In the genomic region with DNA sequence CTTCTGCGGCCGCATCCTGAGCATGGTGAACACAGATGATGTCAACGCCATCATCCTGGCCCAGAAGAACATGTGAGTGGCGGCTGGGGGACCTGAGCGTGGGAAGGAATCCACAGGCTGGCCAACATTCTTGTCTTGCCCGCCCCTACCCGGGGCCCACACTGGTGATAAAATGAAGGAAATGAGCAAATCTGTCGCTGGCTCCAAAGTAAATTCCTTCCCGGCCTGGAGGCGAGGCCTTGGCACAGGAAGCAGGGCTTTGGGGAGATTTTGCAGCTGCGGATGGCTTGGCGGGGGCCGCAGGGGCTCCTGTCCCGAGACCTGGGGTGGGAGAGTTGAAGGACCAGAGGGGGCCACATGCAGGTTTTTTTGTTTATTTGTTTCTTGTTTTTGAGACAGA, we compare ENCODE assay signal across 12 cellular contexts. TPM values are rescaled to one million over a fixed set of nuclear protein-coding genes. Genes with fewer than 3 reads are reported as not detected.
DNase-seq lines count a peak whose midpoint lies in the region; ATAC-seq, FAIRE-seq and TF ChIP-seq lines count a peak whose summit lies in the region.
"Had no signal": no experiment of that assay in that cellular context is flagged by ENCODE, and none has a peak within 500 bp of the region (broad histone marks: within the 10 kb centered on the region; RNA-seq: fewer than 3 reads in every experiment).

No MANE protein-coding gene starts in this region.

- H2AFZ ChIP-seq in K562 (ENCODE audit: low read depth, low read length) (no peak overlapping the region), PC-3 (ENCODE audit: low read length) (no peak overlapping the region)

- intact Hi-C loops in K562 (cut with micrococcal nuclease): no loop called here
- intact Hi-C loops in right cardiac atrium (cut with DNase I): loop anchor here in 2 of 4 donors (10.0 kb wide), 2 partner anchors 87 to 97 kb away; no protein-coding TSS in a partner anchor
- intact Hi-C loops in PC-3 (cut with micrococcal nuclease): no loop called here

- CTCF ChIA-PET in K562 (lab: Yijun Ruan, JAX; ENCODE audit: low intra/inter-chr PET ratio): no interaction called here
- CTCF ChIA-PET in PC-3 (lab: Charles Lee): no interaction called here

- no peak for TF ChIP-seq EP300 in K562 (IDR thresholded peaks at IDR 0.05; ENCODE audit: low read length)

- H3K27me3 ChIP-seq in K562 (ENCODE audit: control insufficient read depth in 2 of 2, insufficient read depth in 2 of 2, low read length in 2 of 2) (no peaks in the 10 kb centered on the region), right cardiac atrium (ENCODE audit: control insufficient read depth, insufficient read depth) (no peaks in the 10 kb centered on the region), subcutaneous abdominal adipose tissue (ENCODE audit: control insufficient read depth in 5 of 5, insufficient read depth in 4 of 5, low read length in 5 of 5) (no peaks in the 10 kb centered on the region), PC-3 (ENCODE audit: low read length) (no peaks in the 10 kb centered on the region)

- TF ChIP-seq POLR2A in K562 (conservative IDR thresholded peaks at IDR 0.05): no peak

- TF ChIP-seq CTCF in K562 (IDR thresholded peaks at IDR 0.05 in 2 of 3, conservative IDR thresholded peaks at IDR 0.05 in 1 of 3; ENCODE audit: insufficient read depth in 2 of 3, low read depth in 1 of 3, low read length in 3 of 3) (no peak), PC-3 (conservative IDR thresholded peaks at IDR 0.05; ENCODE audit: low read depth, low read length) (no peak)

- FAIRE-seq in K562 (lab: Jason Lieb, UNC): no peak

- no peaks in the 10 kb centered on the region for H3F3A ChIP-seq in PC-3 (ENCODE audit: low read length, unreplicated experiment)

- ATAC-seq in K562 (no peak), right cardiac atrium (peak; percentile 48 to 63), PC-3 (no peak)
- ATAC-seq: stimulated activated naive CD8-positive, alpha-beta T cell treated with anti-CD3 and anti-CD28 coated beads, Interleukin-15, Interleukin-2, amounts not matched to agents 100 U/mL and 50 U/mL, for 24 hours had no signal

- H3K79me2 ChIP-seq in K562 (ENCODE audit: control insufficient read depth, insufficient read depth, low read length) (peaks cover 44% of the 10 kb centered on the region), PC-3 (ENCODE audit: low read length) (peaks cover 24% of the 10 kb centered on the region)

- in situ Hi-C loops in K562 (cut with MboI): no loop called here

- DNase-seq in K562 (ENCODE audit: extremely low read depth in 1 of 4, low spot score in 3 of 4) (no peak), right cardiac atrium (peak; percentile 75 to 85 (median 83)), HPDE6-E6E7 (ENCODE audit: extremely low spot score) (no peak), NCI-H1417 treated with DMSO at 0.1 percent for 48 hours (lab: John Stamatoyannopoulos, UW) (no peak), PC-3 (no peak)
- DNase-seq: activated CD4-positive, CD25-positive, alpha-beta regulatory T cell treated with anti-CD3 and anti-CD28 coated beads, Interleukin-2, amount 50 U/mL, for 72 hours; hippocampal formation; NCI-H2171 treated with DMSO at 0.1 percent for 48 hours; posterior cingulate gyrus; stimulated activated naive CD8-positive, alpha-beta T cell treated with anti-CD3 and anti-CD28 coated beads, Interleukin-15, Interleukin-2, amounts not matched to agents 100 U/mL and 50 U/mL, for 24 hours had no signal

- H3K4me3 ChIP-seq in K562 (no peak overlapping the region), right cardiac atrium (ENCODE audit: low read length) (no peak overlapping the region), subcutaneous abdominal adipose tissue (ENCODE audit: low read depth in 1 of 5, low read length in 5 of 5) (no peak overlapping the region), PC-3 (ENCODE audit: low read length) (no peak overlapping the region)

- BruUV-seq in K562 (replicated peaks; lab: Mats Ljungman, UMichigan) (no TSS peak), PC-3 (replicated peaks; lab: Mats Ljungman, UMichigan) (no TSS peak)

- H4K20me1 ChIP-seq in K562 (replicated peaks; ENCODE audit: control insufficient read depth, insufficient read depth, low read length): no peaks in the 10 kb centered on the region
- H4K20me1 ChIP-seq in PC-3 (ENCODE audit: low read length): no peaks in the 10 kb centered on the region

- H3K9ac ChIP-seq in K562 (ENCODE audit: insufficient read depth in 1 of 2, low read depth in 2 of 2, low read length in 2 of 2): peak overlapping the region in 1 of 2 experiments; percentile 55; a peak in 2 of 4 replicates
- H3K9ac ChIP-seq in subcutaneous abdominal adipose tissue (ENCODE audit: low read length in 5 of 5): peak overlapping the region in 3 of 5 donors; percentile 38 to 56 (median 54)
- no peak overlapping the region for H3K9ac ChIP-seq in PC-3 (ENCODE audit: low read length)

- no peaks in the 10 kb centered on the region for H3K9me3 ChIP-seq in K562 (replicated peaks; ENCODE audit: control insufficient read depth, insufficient read depth, low read depth, low read length)
- H3K9me3 ChIP-seq in right cardiac atrium (ENCODE audit: control insufficient read depth, low read length): no peaks in the 10 kb centered on the region
- H3K9me3 ChIP-seq in subcutaneous abdominal adipose tissue (ENCODE audit: control insufficient read depth in 5 of 5, low read length in 5 of 5): no peaks in the 10 kb centered on the region
- no peaks in the 10 kb centered on the region for H3K9me3 ChIP-seq in PC-3 (ENCODE audit: low read length)

- no peaks in the 10 kb centered on the region for H3K9me2 ChIP-seq in PC-3 (replicated peaks; ENCODE audit: low read length)

- H3K4me1 ChIP-seq in K562 (replicated peaks in 1 of 2; ENCODE audit: control insufficient read depth in 2 of 2, insufficient read depth in 2 of 2, low read length in 2 of 2) (peaks cover 7 to 18% of the 10 kb centered on the region in 2 experiments; a peak in 4 of 5 replicates), right cardiac atrium (ENCODE audit: control insufficient read depth, insufficient read depth, low read length) (no peaks in the 10 kb centered on the region), subcutaneous abdominal adipose tissue (ENCODE audit: control insufficient read depth in 5 of 5, insufficient read depth in 5 of 5, low read length in 5 of 5) (peaks cover 2 to 33% (median 32%) of the 10 kb centered on the region in 5 donors), PC-3 (ENCODE audit: insufficient read depth, low read length) (peaks cover 10% of the 10 kb centered on the region; the same call in 1 of the 2 replicates)

- POLR2A ChIA-PET in K562 (lab: Yijun Ruan, JAX) (interaction anchor here (0.7 to 0.9 kb wide), 2 partner anchors 9 to 408 kb away, joined by 3 read pairs; a partner anchor contains a TSS), PC-3 (lab: Charles Lee; ENCODE audit: unreplicated experiment) (no interaction called here)

- H3K36me3 ChIP-seq in K562 (ENCODE audit: control insufficient read depth, insufficient read depth, low read length) (peaks cover 71% of the 10 kb centered on the region; the same call in 2 of the 3 replicates), subcutaneous abdominal adipose tissue (ENCODE audit: control insufficient read depth in 5 of 5, insufficient read depth in 5 of 5, low read length in 5 of 5) (peaks cover 0 to 53% (median 31%) of the 10 kb centered on the region in 5 donors), PC-3 (ENCODE audit: low read depth, low read length) (peaks cover 6% of the 10 kb centered on the region; the same call in 1 of the 2 replicates)

- H3K9me1 ChIP-seq in K562 (ENCODE audit: control insufficient read depth, insufficient read depth, low read length): no peaks in the 10 kb centered on the region

- H3K4me2 ChIP-seq in K562 (ENCODE audit: insufficient read depth, low read length): no peak overlapping the region
- H3K4me2 ChIP-seq in PC-3 (ENCODE audit: low read length): no peak overlapping the region

- WGBS in K562 (ENCODE audit: insufficient coverage, low coverage, missing lambda C conversion rate): 94% methylated on average over 14 of the region's 14 CpGs
- WGBS in right cardiac atrium: 44% methylated on average over 14 of the region's 14 CpGs

- TF ChIP-seq RAD21 in K562 (CRISPR knock-in tag; conservative IDR thresholded peaks at IDR 0.05 in 1 of 2, IDR thresholded peaks at IDR 0.05 in 1 of 2): no peak

- H3K27ac ChIP-seq in K562 (ENCODE audit: extremely low read depth, low read depth, low read length) (no peak overlapping the region), right cardiac atrium (ENCODE audit: low read length) (peak overlapping the region; percentile 89), subcutaneous abdominal adipose tissue (ENCODE audit: low read depth, low read length) (peak overlapping the region; percentile 88), PC-3 (ENCODE audit: low read length) (no peak overlapping the region)
- H3K27ac ChIP-seq: HL-60 had no signal

RNA-seq across cellular contexts. Expression of a gene that starts 4.4 kb away (rescaled TPM):
- 91.9 and 173 TPM in 2 replicates for total RNA-seq in K562 (2011; cell fraction: chromatin; rRNA removed; ENCODE audit: low replicate concordance)
- total RNA-seq in K562 (2011; cell fraction: nucleolus; rRNA removed): 110 and 120 TPM in 2 replicates
- total RNA-seq in K562 (2011; cell fraction: nucleoplasm; rRNA removed): 109 and 127 TPM in 2 replicates
- total RNA-seq in K562 (2014; rRNA removed) (133 and 147 TPM in 2 replicates), K562 (2014; rRNA removed; fragmentation: Illumina TruSeq; extraction: Trizol) (48.7 and 66.2 TPM in 2 replicates), K562 (2015; rRNA removed; fragmentation: Illumina TruSeq; extraction: Trizol) (80.5 and 83.3 TPM in 2 replicates), K562 (2021) (114 and 118 TPM in 2 replicates), right cardiac atrium (10 to 100 TPM; 47.8 to 55.4 (median 52.2) TPM), PC-3 (2014; rRNA removed) (137 and 162 TPM in 2 replicates)
- polyA plus RNA-seq in K562 (2011; rRNA removed) (159 and 217 TPM in 2 replicates), K562 (2014; fragmentation: Illumina TruSeq; extraction: Trizol) (191 and 210 TPM in 2 replicates), K562 (2014; fragmentation: Nextera tagmentation; extraction: Ambion mirVana) (10 to 100 TPM; 21.9 to 41.3 TPM), K562 (2014; rRNA removed) (153 and 177 TPM in 2 replicates), right cardiac atrium (49.0 TPM)
- polyA plus RNA-seq in K562 (2011; cell fraction: cytosol; rRNA removed): 242 and 309 TPM in 2 replicates
- polyA plus RNA-seq in K562 (2011; cell fraction: nucleus; rRNA removed): 149 and 198 TPM in 2 replicates
- polyA plus RNA-seq in K562 (2012): 146 and 182 TPM in 2 replicates
- polyA minus RNA-seq in K562 (2011; rRNA and poly(A)+ RNA removed): 64.2 and 93.8 TPM in 2 replicates
- 88.9 and 91.1 TPM in 2 replicates for polyA minus RNA-seq in K562 (2011; cell fraction: cytosol; rRNA and poly(A)+ RNA removed)
- polyA minus RNA-seq in K562 (2011; cell fraction: nucleus; rRNA and poly(A)+ RNA removed): 27.5 and 34.8 TPM in 2 replicates

RNA-seq across cellular contexts. Expression of a gene that starts 9.6 kb away (rescaled TPM):
- total RNA-seq in K562 (2011; cell fraction: chromatin; rRNA removed; ENCODE audit: low replicate concordance): 157 and 351 TPM in 2 replicates
- total RNA-seq in K562 (2011; cell fraction: nucleolus; rRNA removed): 427 and 474 TPM in 2 replicates
- 616 and 1,019 TPM in 2 replicates for total RNA-seq in K562 (2011; cell fraction: nucleoplasm; rRNA removed)
- total RNA-seq in K562 (2014; rRNA removed) (1,110 and 1,524 TPM in 2 replicates), K562 (2014; rRNA removed; fragmentation: Illumina TruSeq; extraction: Trizol) (1,512 and 1,662 TPM in 2 replicates), K562 (2015; rRNA removed; fragmentation: Illumina TruSeq; extraction: Trizol) (1,433 and 1,470 TPM in 2 replicates), K562 (2021) (2,028 and 2,215 TPM in 2 replicates), right cardiac atrium (100 to 1,000 TPM; 712 to 793 (median 725) TPM), PC-3 (2014; rRNA removed) (871 and 1,108 TPM in 2 replicates)
- polyA plus RNA-seq in K562 (2011; rRNA removed) (1,733 and 2,197 TPM in 2 replicates), K562 (2014; fragmentation: Illumina TruSeq; extraction: Trizol) (2,671 and 2,751 TPM in 2 replicates), K562 (2014; fragmentation: Nextera tagmentation; extraction: Ambion mirVana) (1,000 to 10,000 TPM; 2,213 to 2,563 TPM), K562 (2014; rRNA removed) (1,690 and 2,247 TPM in 2 replicates), right cardiac atrium (622 TPM)
- 4,493 and 4,718 TPM in 2 replicates for polyA plus RNA-seq in K562 (2011; cell fraction: cytosol; rRNA removed)
- polyA plus RNA-seq in K562 (2011; cell fraction: nucleus; rRNA removed): 1,163 and 1,235 TPM in 2 replicates
- 2,878 and 4,513 TPM in 2 replicates for polyA plus RNA-seq in K562 (2012)
- 1,555 and 1,880 TPM in 2 replicates for polyA minus RNA-seq in K562 (2011; rRNA and poly(A)+ RNA removed)
- 757 and 815 TPM in 2 replicates for polyA minus RNA-seq in K562 (2011; cell fraction: cytosol; rRNA and poly(A)+ RNA removed)
- 165 and 281 TPM in 2 replicates for polyA minus RNA-seq in K562 (2011; cell fraction: nucleus; rRNA and poly(A)+ RNA removed)

RNA-seq across cellular contexts. Expression of a gene that starts 18.7 kb away (rescaled TPM):
- total RNA-seq in K562 (2011; cell fraction: chromatin; rRNA removed; ENCODE audit: low replicate concordance): 26.1 and 86.1 TPM in 2 replicates
- total RNA-seq in K562 (2011; cell fraction: nucleolus; rRNA removed): 93.6 and 114 TPM in 2 replicates
- total RNA-seq in K562 (2011; cell fraction: nucleoplasm; rRNA removed): 59.8 and 63.9 TPM in 2 replicates
- total RNA-seq in K562 (2014; rRNA removed) (234 and 260 TPM in 2 replicates), K562 (2014; rRNA removed; fragmentation: Illumina TruSeq; extraction: Trizol) (16.0 and 21.8 TPM in 2 replicates), K562 (2015; rRNA removed; fragmentation: Illumina TruSeq; extraction: Trizol) (104 and 106 TPM in 2 replicates), K562 (2021) (228 and 236 TPM in 2 replicates), right cardiac atrium (100 to 1,000 TPM; 204 to 236 (median 213) TPM), PC-3 (2014; rRNA removed) (243 and 278 TPM in 2 replicates)
- polyA plus RNA-seq in K562 (2011; rRNA removed) (116 and 176 TPM in 2 replicates), K562 (2014; fragmentation: Illumina TruSeq; extraction: Trizol) (62.5 and 201 TPM in 2 replicates), K562 (2014; fragmentation: Nextera tagmentation; extraction: Ambion mirVana) (1 to 10 TPM in 1 of 2 experiments, under 1 TPM in 1; 0.46 to 1.0 TPM), K562 (2014; rRNA removed) (168 and 203 TPM in 2 replicates), right cardiac atrium (285 TPM)
- polyA plus RNA-seq in K562 (2011; cell fraction: cytosol; rRNA removed): 199 and 396 TPM in 2 replicates
- polyA plus RNA-seq in K562 (2011; cell fraction: nucleus; rRNA removed): 128 and 178 TPM in 2 replicates
- polyA plus RNA-seq in K562 (2012): 173 and 302 TPM in 2 replicates
- 28.0 and 49.7 TPM in 2 replicates for polyA minus RNA-seq in K562 (2011; rRNA and poly(A)+ RNA removed)
- polyA minus RNA-seq in K562 (2011; cell fraction: cytosol; rRNA and poly(A)+ RNA removed): 138 and 159 TPM in 2 replicates
- polyA minus RNA-seq in K562 (2011; cell fraction: nucleus; rRNA and poly(A)+ RNA removed): 35.5 and 49.0 TPM in 2 replicates

RNA-seq across cellular contexts. Expression of a gene that starts 26.5 kb away (rescaled TPM):
- total RNA-seq in K562 (2011; cell fraction: chromatin; rRNA removed; ENCODE audit: low replicate concordance): 18.7 and 60.0 TPM in 2 replicates
- 56.3 and 62.2 TPM in 2 replicates for total RNA-seq in K562 (2011; cell fraction: nucleolus; rRNA removed)
- 43.5 and 57.0 TPM in 2 replicates for total RNA-seq in K562 (2011; cell fraction: nucleoplasm; rRNA removed)
- total RNA-seq in K562 (2014; rRNA removed) (118 and 136 TPM in 2 replicates), K562 (2014; rRNA removed; fragmentation: Illumina TruSeq; extraction: Trizol) (4.8 and 7.2 TPM in 2 replicates), K562 (2015; rRNA removed; fragmentation: Illumina TruSeq; extraction: Trizol) (17.4 and 17.7 TPM in 2 replicates), K562 (2021) (78.5 and 87.0 TPM in 2 replicates), right cardiac atrium (10 to 100 TPM; 71.0 to 90.7 (median 77.1) TPM), PC-3 (2014; rRNA removed) (121 and 207 TPM in 2 replicates)
- polyA plus RNA-seq in K562 (2011; rRNA removed) (13.8 and 19.2 TPM in 2 replicates), K562 (2014; fragmentation: Illumina TruSeq; extraction: Trizol) (5.7 and 8.4 TPM in 2 replicates), K562 (2014; fragmentation: Nextera tagmentation; extraction: Ambion mirVana) (1 to 10 TPM; 1.9 to 4.7 TPM), K562 (2014; rRNA removed) (102 and 115 TPM in 2 replicates), right cardiac atrium (99.9 TPM)
- 34.7 and 78.2 TPM in 2 replicates for polyA plus RNA-seq in K562 (2011; cell fraction: cytosol; rRNA removed)
- polyA plus RNA-seq in K562 (2011; cell fraction: nucleus; rRNA removed): 180 and 217 TPM in 2 replicates
- 58.6 and 65.4 TPM in 2 replicates for polyA plus RNA-seq in K562 (2012)
- 1.2 and 1.4 TPM in 2 replicates for polyA minus RNA-seq in K562 (2011; rRNA and poly(A)+ RNA removed)
- 11.4 and 17.5 TPM in 2 replicates for polyA minus RNA-seq in K562 (2011; cell fraction: cytosol; rRNA and poly(A)+ RNA removed)
- polyA minus RNA-seq in K562 (2011; cell fraction: nucleus; rRNA and poly(A)+ RNA removed): 9.3 and 9.8 TPM in 2 replicates

RNA-seq across cellular contexts. Expression of a gene that starts 40.2 kb away (rescaled TPM):
- 26.9 and 68.3 TPM in 2 replicates for total RNA-seq in K562 (2011; cell fraction: chromatin; rRNA removed; ENCODE audit: low replicate concordance)
- 36.6 and 44.4 TPM in 2 replicates for total RNA-seq in K562 (2011; cell fraction: nucleolus; rRNA removed)
- total RNA-seq in K562 (2011; cell fraction: nucleoplasm; rRNA removed): 26.0 and 26.8 TPM in 2 replicates
- total RNA-seq in K562 (2014; rRNA removed) (12.9 and 16.3 TPM in 2 replicates), K562 (2014; rRNA removed; fragmentation: Illumina TruSeq; extraction: Trizol) (2.8 and 3.2 TPM in 2 replicates), K562 (2015; rRNA removed; fragmentation: Illumina TruSeq; extraction: Trizol) (5.4 and 6.0 TPM in 2 replicates), K562 (2021) (22.1 and 22.5 TPM in 2 replicates), right cardiac atrium (10 to 100 TPM; 12.6 to 19.0 (median 14.0) TPM), PC-3 (2014; rRNA removed) (21.0 and 30.6 TPM in 2 replicates)
- polyA plus RNA-seq in K562 (2011; rRNA removed) (4.0 and 9.2 TPM in 2 replicates), K562 (2014; fragmentation: Illumina TruSeq; extraction: Trizol) (4.1 and 9.6 TPM in 2 replicates), K562 (2014; fragmentation: Nextera tagmentation; extraction: Ambion mirVana) (under 1 TPM; 0.24 to 0.45 TPM), K562 (2014; rRNA removed) (9.0 and 13.2 TPM in 2 replicates), right cardiac atrium (9.3 TPM)
- 4.9 and 11.1 TPM in 2 replicates for polyA plus RNA-seq in K562 (2011; cell fraction: cytosol; rRNA removed)
- 14.6 and 22.8 TPM in 2 replicates for polyA plus RNA-seq in K562 (2011; cell fraction: nucleus; rRNA removed)
- 12.3 and 14.0 TPM in 2 replicates for polyA plus RNA-seq in K562 (2012)
- polyA minus RNA-seq in K562 (2011; rRNA and poly(A)+ RNA removed): 2.8 and 4.1 TPM in 2 replicates
- 7.6 and 14.9 TPM in 2 replicates for polyA minus RNA-seq in K562 (2011; cell fraction: cytosol; rRNA and poly(A)+ RNA removed)
- polyA minus RNA-seq in K562 (2011; cell fraction: nucleus; rRNA and poly(A)+ RNA removed): 7.0 and 10.7 TPM in 2 replicates

Comparison
In these comparisons a context has a peak if more than half of its experiments do, and no peak if none do; other contexts are left out.
1. ATAC-seq: peak in right cardiac atrium (2 of 2); none in K562 (single experiment) and PC-3 (single experiment).
2. DNase-seq: peak in right cardiac atrium (3 of 3); none in K562 (0 of 4), HPDE6-E6E7 (single experiment), NCI-H1417 treated with DMSO at 0.1 percent for 48 hours (single experiment) and PC-3 (single experiment).
3. H3K27ac ChIP-seq: peak in right cardiac atrium (single experiment) and subcutaneous abdominal adipose tissue (single experiment); none in K562 (single experiment) and PC-3 (single experiment).